ENCODE assay signal across 1 cellular context in the genomic region with DNA sequence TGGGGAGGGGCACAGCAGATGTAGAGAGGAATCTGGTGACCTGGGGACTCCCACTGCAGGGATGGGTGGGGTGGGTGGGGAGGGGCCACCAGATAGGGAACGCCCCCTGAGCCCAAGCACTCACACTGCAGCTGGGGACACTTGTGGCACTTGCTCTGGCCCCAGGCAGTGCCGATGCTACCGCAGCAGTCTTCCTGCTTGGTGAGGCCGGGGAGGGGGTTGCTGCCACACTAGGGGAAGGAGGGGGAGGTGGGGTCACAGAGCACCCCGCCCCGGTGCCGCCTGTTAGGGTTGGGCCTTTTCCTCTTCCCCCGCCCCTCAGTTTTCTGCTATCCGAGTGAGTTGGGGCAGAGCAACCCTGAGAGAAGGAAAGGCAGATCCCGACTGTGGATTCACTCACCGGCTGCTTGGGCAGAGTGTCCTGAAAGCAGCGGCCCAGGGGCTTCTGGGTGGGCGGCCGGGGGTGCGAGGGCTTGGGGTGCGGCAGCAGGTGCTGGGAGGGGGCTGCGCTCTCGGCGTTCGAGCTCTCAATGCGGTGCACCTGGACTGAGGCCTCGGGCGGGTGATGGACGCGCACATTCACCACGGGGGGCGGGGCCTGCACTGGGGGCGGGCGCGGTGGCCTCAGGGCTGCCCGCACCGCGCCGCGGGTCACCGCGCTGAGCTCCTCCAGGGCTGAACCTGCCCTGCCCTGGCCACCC.
TF ChIP-seq lines count a peak whose summit lies in the region.

No MANE protein-coding gene starts in this region.

TF ChIP-seq in H1, 55 proteins besides CTCF, POLR2A, EP300 and RAD21:
- TF ChIP-seq TAF1 (IDR thresholded peaks at IDR 0.05; ENCODE audit: low read depth, low read length) (0 out of 2 replicates have a peak, but pooled peaks have one; percentile 49), NRF1 (IDR thresholded peaks at IDR 0.05; ENCODE audit: low read depth, low read length) (no peak)
